ENCODE assay signal across 4 cellular contexts in genomic region chr4:163264934-163265333, GRCh38.
A peak's percentile ranks its signal among the peaks of the same experiment; 100 is the strongest.
TF ChIP-seq lines count a peak whose summit lies in the region.

No MANE protein-coding gene starts in this region.

TF ChIP-seq in HepG2, 621 proteins besides CTCF, POLR2A, EP300 and RAD21:
- TF ChIP-seq PAXIP1 (CRISPR knock-in tag; conservative IDR thresholded peaks at IDR 0.05) (no peak), MAFF (IDR thresholded peaks at IDR 0.05; ENCODE audit: low read depth, low read length) (peak; percentile 82), MAFK (conservative IDR thresholded peaks at IDR 0.05 in 1 of 2, IDR thresholded peaks at IDR 0.05 in 1 of 2; ENCODE audit: low read length in 2 of 2) (peak; percentile 72 to 86)

TF ChIP-seq in A549, 52 proteins besides CTCF, POLR2A, EP300 and RAD21:
- TF ChIP-seq USF2 (IDR thresholded peaks at IDR 0.05) (no peak), MAFK (IDR thresholded peaks at IDR 0.05; ENCODE audit: partially characterized antibody) (peak; percentile 50), HMGXB4 (CRISPR knock-in tag; IDR thresholded peaks at IDR 0.05; ENCODE audit: borderline replicate concordance) (no peak)

TF ChIP-seq in IMR-90, 13 proteins besides CTCF, POLR2A, EP300 and RAD21:
- TF ChIP-seq FOS (IDR thresholded peaks at IDR 0.05; ENCODE audit: low read depth, low read length) (no peak), MAFK (IDR thresholded peaks at IDR 0.05; ENCODE audit: low read depth, low read length) (peak; percentile 68), ELK1 (IDR thresholded peaks at IDR 0.05; ENCODE audit: borderline replicate concordance, low read depth, low read length) (no peak)

TF ChIP-seq in K562, 482 proteins besides CTCF, POLR2A, EP300 and RAD21:
- TF ChIP-seq ZNF232 (CRISPR knock-in tag; IDR thresholded peaks at IDR 0.05) (no peak), MAFK (IDR thresholded peaks at IDR 0.05; ENCODE audit: low read length) (peak; percentile 66), ZNF316 (IDR thresholded peaks at IDR 0.05) (peak; percentile 81), TEAD4 (IDR thresholded peaks at IDR 0.05; ENCODE audit: low read length) (no peak), TEAD4 (CRISPR knock-in tag; IDR thresholded peaks at IDR 0.05; ENCODE audit: borderline replicate concordance) (no peak), C11orf30 (IDR thresholded peaks at IDR 0.05; ENCODE audit: low read depth) (peak; percentile 52; the same call in 1 of the 2 replicates), MAFF (IDR thresholded peaks at IDR 0.05; ENCODE audit: low read length) (peak; percentile 59), MAFG (tag; conservative IDR thresholded peaks at IDR 0.05) (peak; percentile 45), XRCC5 (IDR thresholded peaks at IDR 0.05; ENCODE audit: low read depth, low read length) (no peak)
TF ChIP-seq in K562: peak in this region for 5.
